Comparison of ENCODE assay signal across 8 cellular contexts in the genomic region with DNA sequence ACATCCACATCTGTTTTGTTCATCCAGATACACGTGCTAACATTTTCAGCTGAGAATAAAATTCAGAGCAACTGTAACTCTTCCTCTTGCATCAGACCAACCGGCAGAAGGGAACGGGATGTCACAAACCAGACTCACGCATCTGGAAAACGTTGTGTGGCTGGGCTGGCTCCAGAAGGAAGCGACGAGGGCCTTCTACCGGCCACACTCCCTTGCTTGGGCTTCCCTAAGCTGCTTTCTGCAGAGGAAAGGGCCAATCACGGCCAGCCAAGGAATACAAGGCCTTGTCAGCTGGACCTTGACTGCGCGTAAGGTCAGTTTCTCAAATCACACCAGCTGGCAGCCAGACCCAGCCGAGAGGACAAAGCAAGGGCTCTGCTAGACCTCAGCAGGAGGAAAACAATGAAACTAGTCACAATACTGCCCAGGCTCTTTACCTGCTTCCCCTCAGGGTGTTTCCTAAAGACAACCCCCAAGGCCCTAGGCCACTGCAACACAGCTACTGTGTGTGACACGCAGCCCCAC.
DNase-seq lines count a peak whose midpoint lies in the region; ATAC-seq and TF ChIP-seq lines count a peak whose summit lies in the region.

No MANE protein-coding gene starts in this region.

- no peaks in the 10 kb centered on the region for H3K27me3 ChIP-seq in H7 (ENCODE audit: control insufficient read depth, insufficient read depth, low read length)
- H3K27me3 ChIP-seq in heart left ventricle, result no peaks in the 10 kb centered on the region

- DNase-seq in H7, result peak; percentile 41
- DNase-seq in activated CD8-positive, alpha-beta memory T cell treated with anti-CD3 and anti-CD28 coated beads, Interleukin-2, amount 50 U/mL, for 48 hours, result peak; percentile 48
- DNase-seq in heart left ventricle, result peak; percentile 87 to 93 (median 91)
- DNase-seq in putamen (ENCODE audit: low spot score), result peak; percentile 45
- DNase-seq in KG1 (lab: John Stamatoyannopoulos, UW), result no peak
- DNase-seq in NCI-H1694 treated with DMSO at 0.1 percent for 48 hours (lab: John Stamatoyannopoulos, UW), result no peak
- no peak for DNase-seq in NCI-H345 treated with DMSO at 0.1 percent for 48 hours (lab: John Stamatoyannopoulos, UW; ENCODE audit: unreplicated experiment)

- H3K4me1 ChIP-seq in heart left ventricle, result peaks cover 3 to 87% (median 22%) of the 10 kb centered on the region in 12 donors

- TF ChIP-seq CTCF in heart left ventricle (IDR thresholded peaks at IDR 0.05), result peak in 2 of 12 donors; percentile 8 to 30

- peak in 1 of 2 donors; percentile 26 for TF ChIP-seq POLR2A in heart left ventricle (IDR thresholded peaks at IDR 0.05)

- H3K36me3 ChIP-seq in H7 (replicated peaks; ENCODE audit: control insufficient read depth, insufficient read depth, low read length), result peaks cover 5% of the 10 kb centered on the region
- H3K36me3 ChIP-seq in heart left ventricle, result peaks cover 0 to 35% (median 29%) of the 10 kb centered on the region in 9 donors

- H3K9me3 ChIP-seq in heart left ventricle, result no peaks in the 10 kb centered on the region

- 6 to 16% (median 13%) methylated on average over 13 of the region's 13 CpGs for WGBS in heart left ventricle, 4 donors

- peak; percentile 85 to 98 (median 96) for ATAC-seq in heart left ventricle
- no peak for ATAC-seq in GM21786 (IDR thresholded peaks at IDR 0.05; ENCODE audit: unreplicated experiment)

- no peak overlapping the region for H3K4me3 ChIP-seq in H7 (ENCODE audit: insufficient read depth, low read depth, low read length)
- H3K4me3 ChIP-seq in heart left ventricle, result no peak overlapping the region

- H3K27ac ChIP-seq in heart left ventricle, result peak overlapping the region; percentile 64 to 94 (median 84)

- intact Hi-C loops in heart left ventricle (cut with DNase I), result loop anchor here in 6 of 10 donors (2.0 to 10.0 kb wide), 9 partner anchors 34 to 266 kb away; partner anchors contain the start of gene SERINC5 (in 4 of the 6)

Comparison
In these comparisons a context has a peak if more than half of its experiments do, and no peak if none do; other contexts are left out.
1. DNase-seq: peak in H7 (single experiment), activated CD8-positive, alpha-beta memory T cell treated with anti-CD3 and anti-CD28 coated beads, Interleukin-2, amount 50 U/mL, for 48 hours (single experiment), heart left ventricle (5 of 5) and putamen (single experiment); none in KG1 (single experiment), NCI-H1694 treated with DMSO at 0.1 percent for 48 hours (single experiment) and NCI-H345 treated with DMSO at 0.1 percent for 48 hours (single experiment).